ENCODE assay signal across 12 cellular contexts in the genomic region with DNA sequence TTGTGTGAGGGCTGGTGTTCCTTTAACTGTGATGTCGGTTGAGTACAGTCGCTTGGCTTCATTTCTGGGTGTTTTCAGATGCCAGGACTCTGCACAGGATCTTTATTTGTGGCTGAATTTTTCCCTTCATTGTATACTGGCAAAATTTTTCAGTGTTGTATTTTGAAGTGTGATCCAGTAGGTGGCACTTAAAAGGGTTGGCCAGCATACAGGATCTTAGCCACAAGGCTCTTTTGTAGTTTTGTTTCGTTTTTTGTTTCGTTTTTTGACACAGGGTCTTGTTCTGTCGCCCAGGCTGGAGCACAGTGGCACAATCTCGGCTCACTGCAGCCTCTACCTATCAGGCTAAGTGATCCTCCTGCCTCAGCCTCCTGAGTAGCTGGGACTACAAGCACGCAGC. TPM values are rescaled to one million over a fixed set of nuclear protein-coding genes. Genes with fewer than 3 reads are reported as not detected.
A peak's percentile ranks its signal among the peaks of the same experiment; 100 is the strongest.
DNase-seq lines count a peak whose midpoint lies in the region; ATAC-seq and TF ChIP-seq lines count a peak whose summit lies in the region.
"Had no signal": no experiment of that assay in that cellular context is flagged by ENCODE, and none has a peak within 500 bp of the region (broad histone marks: within the 10 kb centered on the region; RNA-seq: fewer than 3 reads in every experiment).

No MANE protein-coding gene starts in this region.

- no peak for TF ChIP-seq POLR2A in thyroid gland (IDR thresholded peaks at IDR 0.05)

- TF ChIP-seq EP300 in SK-N-SH (IDR thresholded peaks at IDR 0.05; ENCODE audit: borderline replicate concordance in 1 of 2, low read depth in 1 of 2, low read length in 1 of 2) = no peak

- POLR2A ChIA-PET in activated CD4-positive, alpha-beta T cell treated with anti-CD3 and anti-CD28 coated beads for 36 hours (lab: Charles Lee) = no interaction called here
- POLR2A ChIA-PET in SK-N-SH (lab: Yijun Ruan, JAX) = no interaction called here

- H3K27me3 ChIP-seq in SK-N-SH (ENCODE audit: insufficient read depth) = peaks cover 51% of the 10 kb centered on the region; the same call in 1 of the 2 replicates
- H3K27me3 ChIP-seq in thyroid gland = no peaks in the 10 kb centered on the region

- no peak for DNase-seq in activated CD4-positive, alpha-beta T cell treated with anti-CD3 and anti-CD28 coated beads for 36 hours
- DNase-seq in activated CD4-positive, alpha-beta T cell treated with anti-CD3 and anti-CD28 coated beads for 48 hours = no peak
- DNase-seq in HT1080 (ENCODE audit: low read depth) (peak; percentile 37), SK-N-SH (no peak), natural killer cell (peak; percentile 21), thyroid gland (no peak), D341Med (ENCODE audit: low spot score) (no peak)
- DNase-seq: caudate nucleus; left colon; stimulated activated CD4-positive, alpha-beta T cell treated with anti-CD3 and anti-CD28 coated beads, Interleukin-4, amount 100 ng/mL, for 4 hours had no signal

- WGBS in SK-N-SH (ENCODE audit: low lambda C conversion rate) = 25% methylated on average over 7 of the region's 7 CpGs
- 72 to 73% methylated on average over 7 of the region's 7 CpGs for WGBS in thyroid gland, 2 donors

- no peaks in the 10 kb centered on the region for H3K79me2 ChIP-seq in SK-N-SH (ENCODE audit: insufficient read depth)

- H3K36me3 ChIP-seq in SK-N-SH (replicated peaks in 1 of 2; ENCODE audit: control insufficient read depth in 1 of 2, insufficient read depth in 2 of 2, low read length in 1 of 2) = no peaks in the 10 kb centered on the region
- no peaks in the 10 kb centered on the region for H3K36me3 ChIP-seq in thyroid gland

- no peak overlapping the region for H3K4me2 ChIP-seq in SK-N-SH

- no peaks in the 10 kb centered on the region for H3K4me1 Mint-ChIP-seq in activated CD4-positive, alpha-beta T cell treated with anti-CD3 and anti-CD28 coated beads for 36 hours
- H3K4me1 Mint-ChIP-seq in natural killer cell = peaks cover 17 to 18% of the 10 kb centered on the region in 2 donors

- CTCF ChIA-PET in activated CD4-positive, alpha-beta T cell treated with anti-CD3 and anti-CD28 coated beads for 36 hours (lab: Charles Lee) = no interaction called here
- CTCF ChIA-PET in SK-N-SH (lab: Yijun Ruan, JAX) = no interaction called here

- H3K4me1 ChIP-seq in SK-N-SH (ENCODE audit: control insufficient read depth in 1 of 2, insufficient read depth in 2 of 2, low read depth in 1 of 2, low read length in 1 of 2) (no peaks in the 10 kb centered on the region), thyroid gland (no peaks in the 10 kb centered on the region)

- no peak for TF ChIP-seq RAD21 in SK-N-SH (IDR thresholded peaks at IDR 0.05; ENCODE audit: low read length)

- H3K27ac ChIP-seq in SK-N-SH (ENCODE audit: low read depth in 2 of 2, low read length in 1 of 2) (no peak overlapping the region), thyroid gland (no peak overlapping the region)

- 0 out of 4 replicates have a peak overlapping the region, but pooled peaks of 1 of the 2 experiments have one; percentile 16 for H3K4me3 ChIP-seq in SK-N-SH (ENCODE audit: low read depth in 2 of 2, low read length in 1 of 2)
- H3K4me3 ChIP-seq in thyroid gland (replicated peaks in 1 of 3) = no peak overlapping the region

- intact Hi-C loops in activated CD4-positive, alpha-beta T cell treated with anti-CD3 and anti-CD28 coated beads for 36 hours (cut with DNase I, micrococcal nuclease) = loop anchor here in 1 of 2 experiments (5.0 kb wide), 1 partner anchor 250 kb away; no protein-coding TSS in a partner anchor
- intact Hi-C loops in natural killer cell (cut with micrococcal nuclease) (loop anchor here (2.0 to 10.0 kb wide), 3 partner anchors 132 to 535 kb away; no protein-coding TSS in a partner anchor), thyroid gland (cut with DNase I) (no loop called here)

- H2AFZ ChIP-seq in SK-N-SH (ENCODE audit: low read depth) = no peak overlapping the region

- H3K27ac Mint-ChIP-seq in activated CD4-positive, alpha-beta T cell treated with anti-CD3 and anti-CD28 coated beads for 36 hours = no peak overlapping the region
- H3K27ac Mint-ChIP-seq in natural killer cell = peak overlapping the region; percentile 71 to 86
- H3K27ac Mint-ChIP-seq: progenitor cell of endocrine pancreas had no signal

- H3K9me3 Mint-ChIP-seq in activated CD4-positive, alpha-beta T cell treated with anti-CD3 and anti-CD28 coated beads for 36 hours (ENCODE audit: low read depth) = no peaks in the 10 kb centered on the region
- no peaks in the 10 kb centered on the region for H3K9me3 Mint-ChIP-seq in natural killer cell

- no peak overlapping the region for H3K9ac ChIP-seq in SK-N-SH

- ATAC-seq in activated CD4-positive, alpha-beta T cell treated with anti-CD3 and anti-CD28 coated beads for 36 hours = peak; percentile 70
- ATAC-seq in natural killer cell (peak; percentile 86 to 89 (median 86)), GM19351 (IDR thresholded peaks at IDR 0.05; ENCODE audit: unreplicated experiment) (no peak)
- ATAC-seq: left colon had no signal

- H3K4me3 Mint-ChIP-seq in activated CD4-positive, alpha-beta T cell treated with anti-CD3 and anti-CD28 coated beads for 36 hours = no peak overlapping the region
- H3K4me3 Mint-ChIP-seq in natural killer cell = peak overlapping the region; percentile 75

- TF ChIP-seq CTCF in SK-N-SH (IDR thresholded peaks at IDR 0.05) (peak; percentile 30), natural killer cell (IDR thresholded peaks at IDR 0.05) (peak; percentile 50), thyroid gland (IDR thresholded peaks at IDR 0.05) (no peak)

- H3K9me2 ChIP-seq in SK-N-SH = no peaks in the 10 kb centered on the region

- peaks cover 31% of the 10 kb centered on the region for H3K27me3 Mint-ChIP-seq in activated CD4-positive, alpha-beta T cell treated with anti-CD3 and anti-CD28 coated beads for 36 hours
- peaks cover 4 to 9% of the 10 kb centered on the region in 2 donors for H3K27me3 Mint-ChIP-seq in natural killer cell (ENCODE audit: low read depth in 2 of 2)

- H3K36me3 Mint-ChIP-seq in activated CD4-positive, alpha-beta T cell treated with anti-CD3 and anti-CD28 coated beads for 36 hours (ENCODE audit: low read depth) = no peaks in the 10 kb centered on the region
- H3K36me3 Mint-ChIP-seq in natural killer cell = no peaks in the 10 kb centered on the region

- no peaks in the 10 kb centered on the region for H4K20me1 ChIP-seq in SK-N-SH (ENCODE audit: insufficient read depth)

- no peaks in the 10 kb centered on the region for H3K9me3 ChIP-seq in SK-N-SH
- H3K9me3 ChIP-seq in thyroid gland = no peaks in the 10 kb centered on the region

- no peaks in the 10 kb centered on the region for H3F3A ChIP-seq in SK-N-SH (replicated peaks; ENCODE audit: insufficient read depth)

TF ChIP-seq in SK-N-SH, 30 proteins besides CTCF, POLR2A, EP300 and RAD21 (continues in another document):
- no peak for TF ChIP-seq MAX (IDR thresholded peaks at IDR 0.05; ENCODE audit: low read depth)
- no peak for TF ChIP-seq NFIC (IDR thresholded peaks at IDR 0.05; ENCODE audit: borderline replicate concordance)
- TF ChIP-seq RXRA (IDR thresholded peaks at IDR 0.05; ENCODE audit: borderline replicate concordance, low read depth) = no peak

RNA-seq across cellular contexts. Expression of gene FCAR, which starts 8.7 kb away (rescaled TPM):
- total RNA-seq in activated CD4-positive, alpha-beta T cell treated with anti-CD3 and anti-CD28 coated beads for 36 hours = not detected
- not detected in 2 replicates for total RNA-seq in HT1080 (2014; rRNA removed; shearing (Covaris generic))
- polyA plus RNA-seq in HT1080 (2015; cell fraction: cytosol; rRNA removed) = not detected in 2 replicates
- not detected in 2 replicates for polyA plus RNA-seq in HT1080 (2015; cell fraction: nucleus; rRNA removed)
- not detected in 2 replicates for polyA plus RNA-seq in SK-N-SH (2012; rRNA removed)
- polyA plus RNA-seq in SK-N-SH (2012; cell fraction: cytosol; rRNA removed) = not detected in 2 replicates
- polyA plus RNA-seq in SK-N-SH (2012; cell fraction: nucleus; rRNA removed) = not detected in 2 replicates
- total RNA-seq in natural killer cell = 10 to 100 TPM in 1 of 3 donors, 1 to 10 TPM in 1, under 1 TPM in 1; 0.26 to 23.7 (median 6.7) TPM
- total RNA-seq in thyroid gland = under 1 TPM in 3 of 4 donors, not detected in 1; 0.49 to 0.67 (median 0.67) TPM
- total RNA-seq: left colon, progenitor cell of endocrine pancreas had no signal

RNA-seq across cellular contexts. Expression of gene NCR1, which starts 23.2 kb away (rescaled TPM):
- total RNA-seq in activated CD4-positive, alpha-beta T cell treated with anti-CD3 and anti-CD28 coated beads for 36 hours = not detected
- total RNA-seq in HT1080 (2014; rRNA removed; shearing (Covaris generic)) = 0.43 TPM in 1 of 2 replicates, not detected in the other
- not detected in 2 replicates for polyA plus RNA-seq in HT1080 (2015; cell fraction: cytosol; rRNA removed)
- polyA plus RNA-seq in HT1080 (2015; cell fraction: nucleus; rRNA removed) = not detected in 2 replicates
- polyA plus RNA-seq in SK-N-SH (2012; rRNA removed) = not detected in 2 replicates
- polyA plus RNA-seq in SK-N-SH (2012; cell fraction: cytosol; rRNA removed) = not detected in 2 replicates
- not detected in 2 replicates for polyA plus RNA-seq in SK-N-SH (2012; cell fraction: nucleus; rRNA removed)
- total RNA-seq in natural killer cell = 100 to 1,000 TPM; 213 to 342 (median 244) TPM
- total RNA-seq in thyroid gland = not detected
- total RNA-seq: progenitor cell of endocrine pancreas had no signal

RNA-seq across cellular contexts. Expression of gene KIR3DL2, which starts 32.5 kb away (rescaled TPM):
- 1 to 10 TPM; 1.3 to 1.4 TPM for total RNA-seq in activated CD4-positive, alpha-beta T cell treated with anti-CD3 and anti-CD28 coated beads for 36 hours
- not detected in 2 replicates for total RNA-seq in HT1080 (2014; rRNA removed; shearing (Covaris generic))
- not detected in 2 replicates for polyA plus RNA-seq in HT1080 (2015; cell fraction: cytosol; rRNA removed)
- not detected in 2 replicates for polyA plus RNA-seq in HT1080 (2015; cell fraction: nucleus; rRNA removed)
- polyA plus RNA-seq in SK-N-SH (2012; rRNA removed) = not detected in 2 replicates
- polyA plus RNA-seq in SK-N-SH (2012; cell fraction: cytosol; rRNA removed) = not detected in 2 replicates
- not detected in 2 replicates for polyA plus RNA-seq in SK-N-SH (2012; cell fraction: nucleus; rRNA removed)
- total RNA-seq in natural killer cell = 10 to 100 TPM; 24.0 to 89.0 (median 65.1) TPM
- not detected for total RNA-seq in thyroid gland
- total RNA-seq: progenitor cell of endocrine pancreas had no signal

RNA-seq across cellular contexts. Expression of gene KIR2DS4, which starts 50.3 kb away (rescaled TPM):
- total RNA-seq in activated CD4-positive, alpha-beta T cell treated with anti-CD3 and anti-CD28 coated beads for 36 hours = under 1 TPM; 0.11 to 0.14 TPM
- total RNA-seq in HT1080 (2014; rRNA removed; shearing (Covaris generic)) = not detected in 2 replicates
- not detected in 2 replicates for polyA plus RNA-seq in HT1080 (2015; cell fraction: cytosol; rRNA removed)
- polyA plus RNA-seq in HT1080 (2015; cell fraction: nucleus; rRNA removed) = not detected in 2 replicates
- not detected in 2 replicates for polyA plus RNA-seq in SK-N-SH (2012; rRNA removed)
- not detected in 2 replicates for polyA plus RNA-seq in SK-N-SH (2012; cell fraction: cytosol; rRNA removed)
- polyA plus RNA-seq in SK-N-SH (2012; cell fraction: nucleus; rRNA removed) = not detected in 2 replicates
- total RNA-seq in natural killer cell = 100 to 1,000 TPM in 1 of 3 donors, 10 to 100 TPM in 2; 54.5 to 171 (median 56.4) TPM
- not detected for total RNA-seq in thyroid gland
- total RNA-seq: left colon, progenitor cell of endocrine pancreas had no signal

Comparison
In these comparisons a context has a peak if more than half of its experiments do, and no peak if none do; other contexts are left out.
1. DNase-seq: peak in HT1080 (single experiment) and natural killer cell (single experiment); none in activated CD4-positive, alpha-beta T cell treated with anti-CD3 and anti-CD28 coated beads for 36 hours (single experiment), activated CD4-positive, alpha-beta T cell treated with anti-CD3 and anti-CD28 coated beads for 48 hours (single experiment), SK-N-SH (single experiment), thyroid gland (0 of 2) and D341Med (single experiment).
2. CTCF ChIP-seq: peak in SK-N-SH (single experiment) and natural killer cell (single experiment); none in thyroid gland (0 of 6).
3. RNA of gene NCR1, which starts 23.2 kb away (total RNA-seq): 213 to 342 TPM in natural killer cell; 0.43 TPM in HT1080, not detected in activated CD4-positive, alpha-beta T cell treated with anti-CD3 and anti-CD28 coated beads for 36 hours and not detected in thyroid gland; every median in the first group is over 100 times any median in the second.
4. RNA of gene KIR3DL2, which starts 32.5 kb away (total RNA-seq): 24.0 to 89.0 TPM in natural killer cell; 1.3 to 1.4 TPM in activated CD4-positive, alpha-beta T cell treated with anti-CD3 and anti-CD28 coated beads for 36 hours, not detected in HT1080 and not detected in thyroid gland; every median in the first group is over 10 times any median in the second.